Comparison of ENCODE assay signal across 8 cellular contexts in the genomic region with DNA sequence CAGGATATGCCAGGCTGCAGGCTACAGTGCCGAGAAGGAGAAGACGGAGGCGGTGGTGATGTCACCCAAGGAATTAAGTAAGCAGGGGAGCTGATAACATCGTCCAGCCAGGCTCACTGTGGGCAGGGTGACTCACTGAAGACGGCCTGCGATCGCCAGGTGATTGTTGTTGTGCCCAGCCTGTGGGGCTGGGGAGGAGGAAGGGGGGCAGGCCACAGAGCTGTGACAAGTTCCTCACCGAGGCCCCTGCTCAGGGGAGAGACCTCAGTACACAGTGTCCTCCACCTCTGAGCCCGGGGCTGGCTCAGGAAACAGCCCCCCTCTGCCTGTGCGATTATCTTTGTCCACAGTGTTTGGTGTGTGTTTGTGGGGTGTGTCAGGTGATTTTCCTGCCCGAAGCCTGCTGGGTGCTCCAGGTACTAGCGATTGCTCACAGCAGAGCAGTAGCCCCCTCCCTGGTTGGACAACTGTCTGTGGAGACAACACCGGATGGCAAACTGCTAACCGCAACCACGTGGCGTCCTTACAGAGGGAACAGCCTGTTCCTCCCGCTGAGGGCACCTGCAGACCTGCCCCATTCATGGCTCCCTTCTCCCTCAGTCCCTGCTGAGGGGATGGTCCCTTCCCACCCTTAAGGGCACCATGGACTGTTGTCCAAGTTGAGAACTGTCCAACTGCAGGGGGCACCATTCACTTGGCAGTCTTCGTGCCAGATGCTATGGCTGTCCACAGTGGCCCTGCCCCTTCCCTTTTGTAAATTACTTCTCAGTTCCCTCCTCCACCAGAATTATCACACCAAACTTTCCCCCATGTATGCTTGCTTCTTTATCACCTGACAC.
DNase-seq lines count a peak whose midpoint lies in the region; ATAC-seq and TF ChIP-seq lines count a peak whose summit lies in the region.

No MANE protein-coding gene starts in this region.

- H3K79me2 ChIP-seq in SK-N-SH (ENCODE audit: insufficient read depth), result no peaks in the 10 kb centered on the region

- TF ChIP-seq CTCF in SK-N-SH (IDR thresholded peaks at IDR 0.05) (peak; percentile 47), vagina (IDR thresholded peaks at IDR 0.05) (peak; percentile 20 to 41 (median 29))

- ATAC-seq in HG03442 (IDR thresholded peaks at IDR 0.05; ENCODE audit: unreplicated experiment), result peak; percentile 36

- 0 out of 2 replicates have a peak overlapping the region, but pooled peaks have one; percentile 14 for H3K4me2 ChIP-seq in SK-N-SH

- H3K27me3 Mint-ChIP-seq in activated naive CD4-positive, alpha-beta T cell treated with anti-CD3 and anti-CD28 coated beads, Interleukin-2, amount 10 ng/mL, durations not matched to agents 7 days and 5 days, result no peaks in the 10 kb centered on the region

- CTCF ChIA-PET in SK-N-SH (lab: Yijun Ruan, JAX), result interaction anchor here (0.7 to 4.3 kb wide), 9 partner anchors 9 to 410 kb away, joined by 3 to 16 read pairs (median 3); no protein-coding TSS in a partner anchor
- CTCF ChIA-PET in activated naive CD4-positive, alpha-beta T cell treated with anti-CD3 and anti-CD28 coated beads, Interleukin-2, amount 10 ng/mL, durations not matched to agents 7 days and 5 days (lab: Charles Lee), result interaction anchor here (1.0 to 14.4 kb wide), 6 partner anchors 9 to 353 kb away, joined by 6 to 460 read pairs (median 8); a partner anchor contains a TSS

- peak; percentile 72 for DNase-seq in DMS 273 (lab: John Stamatoyannopoulos, UW; ENCODE audit: unreplicated experiment)
- DNase-seq in DMS 273 treated with DMSO at 0.1 percent for 48 hours (lab: John Stamatoyannopoulos, UW), result no peak
- DNase-seq in SK-N-SH, result peak; percentile 73
- DNase-seq in activated naive CD4-positive, alpha-beta T cell treated with anti-CD3 and anti-CD28 coated beads, Interleukin-2, amount 10 ng/mL, durations not matched to agents 7 days and 5 days, result peak; percentile 94
- peak in 36 of 42 donors; percentile 23 to 79 (median 52) for DNase-seq in head of caudate nucleus
- peak; percentile 89 for DNase-seq in renal cortical epithelial cell (ENCODE audit: low read depth)
- peak in 1 of 2 donors; percentile 95 for DNase-seq in vagina (ENCODE audit: extremely low spot score in 2 of 2)

- peaks cover 1% of the 10 kb centered on the region for H3K9me3 Mint-ChIP-seq in activated naive CD4-positive, alpha-beta T cell treated with anti-CD3 and anti-CD28 coated beads, Interleukin-2, amount 10 ng/mL, durations not matched to agents 7 days and 5 days

- H3K27me3 ChIP-seq in SK-N-SH (ENCODE audit: insufficient read depth), result no peaks in the 10 kb centered on the region
- no peaks in the 10 kb centered on the region for H3K27me3 ChIP-seq in vagina

- TF ChIP-seq EP300 in SK-N-SH (IDR thresholded peaks at IDR 0.05; ENCODE audit: borderline replicate concordance in 1 of 2, low read depth in 1 of 2, low read length in 1 of 2), result no peak; a peak in 1 of 4 replicates

- intact Hi-C loops in head of caudate nucleus (cut with DNase I), result no loop called here
- intact Hi-C loops in vagina (cut with DNase I), result no loop called here

- H3K4me1 Mint-ChIP-seq in activated naive CD4-positive, alpha-beta T cell treated with anti-CD3 and anti-CD28 coated beads, Interleukin-2, amount 10 ng/mL, durations not matched to agents 7 days and 5 days, result peaks cover 91% of the 10 kb centered on the region

- POLR2A ChIA-PET in SK-N-SH (lab: Yijun Ruan, JAX), result no interaction called here

- H3K4me3 Mint-ChIP-seq in activated naive CD4-positive, alpha-beta T cell treated with anti-CD3 and anti-CD28 coated beads, Interleukin-2, amount 10 ng/mL, durations not matched to agents 7 days and 5 days, result peak overlapping the region; percentile 56

- H3K9me3 ChIP-seq in SK-N-SH (no peaks in the 10 kb centered on the region), vagina (no peaks in the 10 kb centered on the region)

- H3K4me3 ChIP-seq in SK-N-SH (ENCODE audit: low read depth in 2 of 2, low read length in 1 of 2) (no peak overlapping the region), vagina (no peak overlapping the region)

- H3K9ac ChIP-seq in SK-N-SH, result no peak overlapping the region

- 52% methylated on average over 15 of the region's 18 CpGs for WGBS in SK-N-SH (ENCODE audit: low lambda C conversion rate)

- TF ChIP-seq POLR2A in vagina (IDR thresholded peaks at IDR 0.05), result no peak

- H2AFZ ChIP-seq in SK-N-SH (ENCODE audit: low read depth), result no peak overlapping the region

- H3K27ac ChIP-seq in SK-N-SH (ENCODE audit: low read depth in 2 of 2, low read length in 1 of 2), result no peak overlapping the region
- H3K27ac ChIP-seq in vagina, result peak overlapping the region; percentile 77

- no peaks in the 10 kb centered on the region for H3F3A ChIP-seq in SK-N-SH (replicated peaks; ENCODE audit: insufficient read depth)

- H3K9me2 ChIP-seq in SK-N-SH, result no peaks in the 10 kb centered on the region

- H4K20me1 ChIP-seq in SK-N-SH (ENCODE audit: insufficient read depth), result no peaks in the 10 kb centered on the region

- peaks cover 11 to 19% of the 10 kb centered on the region in 2 experiments; a peak in 2 of 4 replicates for H3K4me1 ChIP-seq in SK-N-SH (ENCODE audit: control insufficient read depth in 1 of 2, insufficient read depth in 2 of 2, low read depth in 1 of 2, low read length in 1 of 2)
- peaks cover 69% of the 10 kb centered on the region for H3K4me1 ChIP-seq in vagina

- peak; percentile 76 for TF ChIP-seq RAD21 in SK-N-SH (IDR thresholded peaks at IDR 0.05; ENCODE audit: low read length)

- H3K36me3 ChIP-seq in SK-N-SH (replicated peaks in 1 of 2; ENCODE audit: control insufficient read depth in 1 of 2, insufficient read depth in 2 of 2, low read length in 1 of 2) (no peaks in the 10 kb centered on the region), vagina (no peaks in the 10 kb centered on the region)

- peak overlapping the region; percentile 99 for H3K27ac Mint-ChIP-seq in activated naive CD4-positive, alpha-beta T cell treated with anti-CD3 and anti-CD28 coated beads, Interleukin-2, amount 10 ng/mL, durations not matched to agents 7 days and 5 days

- H3K36me3 Mint-ChIP-seq in activated naive CD4-positive, alpha-beta T cell treated with anti-CD3 and anti-CD28 coated beads, Interleukin-2, amount 10 ng/mL, durations not matched to agents 7 days and 5 days, result peaks cover 27% of the 10 kb centered on the region

TF ChIP-seq in SK-N-SH, 30 proteins besides CTCF, POLR2A, EP300 and RAD21:
- TF ChIP-seq TCF12 (IDR thresholded peaks at IDR 0.05) (peak; percentile 85), GATA2 (CRISPR knock-in tag; IDR thresholded peaks at IDR 0.05) (no peak), NFIC (IDR thresholded peaks at IDR 0.05; ENCODE audit: borderline replicate concordance) (peak; percentile 80), SMC3 (IDR thresholded peaks at IDR 0.05; ENCODE audit: low read depth, low read length) (peak; percentile 65), FOSL2 (IDR thresholded peaks at IDR 0.05; ENCODE audit: borderline replicate concordance, low read depth) (peak; percentile 94)
- TF ChIP-seq, protein P1, sequence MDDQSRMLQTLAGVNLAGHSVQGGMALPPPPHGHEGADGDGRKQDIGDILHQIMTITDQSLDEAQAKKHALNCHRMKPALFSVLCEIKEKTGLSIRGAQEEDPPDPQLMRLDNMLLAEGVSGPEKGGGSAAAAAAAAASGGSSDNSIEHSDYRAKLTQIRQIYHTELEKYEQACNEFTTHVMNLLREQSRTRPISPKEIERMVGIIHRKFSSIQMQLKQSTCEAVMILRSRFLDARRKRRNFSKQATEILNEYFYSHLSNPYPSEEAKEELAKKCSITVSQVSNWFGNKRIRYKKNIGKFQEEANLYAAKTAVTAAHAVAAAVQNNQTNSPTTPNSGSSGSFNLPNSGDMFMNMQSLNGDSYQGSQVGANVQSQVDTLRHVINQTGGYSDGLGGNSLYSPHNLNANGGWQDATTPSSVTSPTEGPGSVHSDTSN (IDR thresholded peaks at IDR 0.05), result peak; percentile 60
- TF ChIP-seq, protein P2, sequence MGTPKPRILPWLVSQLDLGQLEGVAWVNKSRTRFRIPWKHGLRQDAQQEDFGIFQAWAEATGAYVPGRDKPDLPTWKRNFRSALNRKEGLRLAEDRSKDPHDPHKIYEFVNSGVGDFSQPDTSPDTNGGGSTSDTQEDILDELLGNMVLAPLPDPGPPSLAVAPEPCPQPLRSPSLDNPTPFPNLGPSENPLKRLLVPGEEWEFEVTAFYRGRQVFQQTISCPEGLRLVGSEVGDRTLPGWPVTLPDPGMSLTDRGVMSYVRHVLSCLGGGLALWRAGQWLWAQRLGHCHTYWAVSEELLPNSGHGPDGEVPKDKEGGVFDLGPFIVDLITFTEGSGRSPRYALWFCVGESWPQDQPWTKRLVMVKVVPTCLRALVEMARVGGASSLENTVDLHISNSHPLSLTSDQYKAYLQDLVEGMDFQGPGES (IDR thresholded peaks at IDR 0.05; ENCODE audit: low read depth, low read length), result no peak
- TF ChIP-seq, protein P3, sequence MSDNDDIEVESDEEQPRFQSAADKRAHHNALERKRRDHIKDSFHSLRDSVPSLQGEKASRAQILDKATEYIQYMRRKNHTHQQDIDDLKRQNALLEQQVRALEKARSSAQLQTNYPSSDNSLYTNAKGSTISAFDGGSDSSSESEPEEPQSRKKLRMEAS (IDR thresholded peaks at IDR 0.05; ENCODE audit: low read depth), result 0 out of 2 replicates have a peak, but pooled peaks have one; percentile 42
